In the genomic region with DNA sequence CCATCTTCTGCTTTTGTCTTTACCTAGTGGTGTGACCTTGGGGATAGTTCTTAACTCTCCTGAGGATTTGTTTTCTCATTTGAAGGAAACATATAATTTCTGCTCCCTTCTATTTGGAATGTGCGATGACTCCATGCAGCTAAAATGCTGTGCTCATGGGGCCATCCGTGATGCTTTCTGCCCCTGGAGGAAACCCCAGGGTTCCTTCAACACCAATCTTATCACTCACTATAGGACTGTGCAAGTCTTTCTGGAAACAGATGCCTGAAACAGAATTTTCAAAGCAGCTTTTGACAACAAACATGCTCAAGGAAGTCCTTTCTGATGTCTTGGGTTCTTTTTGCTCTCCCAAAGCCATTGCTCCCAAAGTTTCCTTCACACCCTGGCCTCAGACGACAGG, we compare ENCODE assay signal across 20 cellular contexts.
A peak's percentile ranks its signal among the peaks of the same experiment; 100 is the strongest.
DNase-seq lines count a peak whose midpoint lies in the region; ATAC-seq and TF ChIP-seq lines count a peak whose summit lies in the region.
"Had no signal": no experiment of that assay in that cellular context is flagged by ENCODE, and none has a peak within 500 bp of the region (broad histone marks: within the 10 kb centered on the region; RNA-seq: fewer than 3 reads in every experiment).

No MANE protein-coding gene starts in this region.

- H3K9ac ChIP-seq in smooth muscle cell (ENCODE audit: low read depth), result no peak overlapping the region

- DNase-seq in M059J (ENCODE audit: low read depth) (peak; percentile 58), brain microvascular endothelial cell (peak; percentile 47), foreskin fibroblast (peak; percentile 14 to 47), smooth muscle cell (lab: John Stamatoyannopoulos, UW; ENCODE audit: unreplicated experiment) (no peak), H4 (ENCODE audit: low spot score) (no peak)
- DNase-seq: CD4-positive, CD25-positive, alpha-beta regulatory T cell; DMS153; DND-41; Kasumi-1; MV-4-11; NCI-H1105; NCI-H146; NCI-H2029; NCI-H526 treated with DMSO at 0.1 percent for 48 hours; Right ventricle myocardium superior; RPMI8226 had no signal

- H3K79me2 ChIP-seq in smooth muscle cell (ENCODE audit: low read depth), result no peaks in the 10 kb centered on the region

- peaks cover 17% of the 10 kb centered on the region for H3K4me1 ChIP-seq in smooth muscle cell (ENCODE audit: low read depth)

- H3K27ac ChIP-seq in brain microvascular endothelial cell, result no peak overlapping the region
- H3K27ac ChIP-seq in smooth muscle cell (ENCODE audit: low read depth), result no peak overlapping the region

- no peaks in the 10 kb centered on the region for H3F3A ChIP-seq in smooth muscle cell (ENCODE audit: low read depth)

- WGBS in smooth muscle cell (ENCODE audit: low lambda C conversion rate), result 54% methylated on average over 3 of the region's 3 CpGs

- TF ChIP-seq CTCF in brain microvascular endothelial cell (IDR thresholded peaks at IDR 0.05; ENCODE audit: low read depth, low read length, missing control alignments) (no peak), foreskin fibroblast (IDR thresholded peaks at IDR 0.05; ENCODE audit: low read depth, low read length) (no peak), smooth muscle cell (IDR thresholded peaks at IDR 0.05; ENCODE audit: borderline replicate concordance, insufficient read depth, poor library complexity, severe bottlenecking) (no peak)

- ATAC-seq in GM21576 (IDR thresholded peaks at IDR 0.05; ENCODE audit: unreplicated experiment) (no peak), HG03520 (IDR thresholded peaks at IDR 0.05; ENCODE audit: unreplicated experiment) (no peak)
- ATAC-seq: A549, K562 had no signal

- H3K9me3 ChIP-seq in smooth muscle cell (replicated peaks; ENCODE audit: low read depth), result no peaks in the 10 kb centered on the region
- H3K9me3 ChIP-seq: A549 had no signal

- H3K4me3 ChIP-seq in brain microvascular endothelial cell (ENCODE audit: low read depth, low read length) (no peak overlapping the region), foreskin fibroblast (ENCODE audit: low read depth in 1 of 2, low read length in 2 of 2) (no peak overlapping the region), smooth muscle cell (no peak overlapping the region)
- H3K4me3 ChIP-seq: A549, K562 had no signal

- in situ Hi-C loops in brain microvascular endothelial cell (cut with HindIII; ENCODE audit: low pct_ligation_motif_present, low sequenced_read_pairs), result no loop called here

- no peaks in the 10 kb centered on the region for H3K36me3 ChIP-seq in brain microvascular endothelial cell (replicated peaks)
- no peaks in the 10 kb centered on the region for H3K36me3 ChIP-seq in smooth muscle cell (ENCODE audit: low read depth)

- H2AFZ ChIP-seq in smooth muscle cell (ENCODE audit: low read depth), result no peak overlapping the region

- peak overlapping the region; percentile 8 for H3K4me2 ChIP-seq in smooth muscle cell

- no peaks in the 10 kb centered on the region for H4K20me1 ChIP-seq in smooth muscle cell (ENCODE audit: low read depth)

- H3K27me3 ChIP-seq in brain microvascular endothelial cell (replicated peaks), result no peaks in the 10 kb centered on the region
- H3K27me3 ChIP-seq in smooth muscle cell (ENCODE audit: low read depth), result no peaks in the 10 kb centered on the region

Comparison
In these comparisons a context has a peak if more than half of its experiments do, and no peak if none do; other contexts are left out.
1. DNase-seq: peak in M059J (single experiment), brain microvascular endothelial cell (single experiment) and foreskin fibroblast (2 of 2); none in smooth muscle cell (single experiment) and H4 (single experiment).